ENCODE assay signal across 23 cellular contexts in the genomic region with DNA sequence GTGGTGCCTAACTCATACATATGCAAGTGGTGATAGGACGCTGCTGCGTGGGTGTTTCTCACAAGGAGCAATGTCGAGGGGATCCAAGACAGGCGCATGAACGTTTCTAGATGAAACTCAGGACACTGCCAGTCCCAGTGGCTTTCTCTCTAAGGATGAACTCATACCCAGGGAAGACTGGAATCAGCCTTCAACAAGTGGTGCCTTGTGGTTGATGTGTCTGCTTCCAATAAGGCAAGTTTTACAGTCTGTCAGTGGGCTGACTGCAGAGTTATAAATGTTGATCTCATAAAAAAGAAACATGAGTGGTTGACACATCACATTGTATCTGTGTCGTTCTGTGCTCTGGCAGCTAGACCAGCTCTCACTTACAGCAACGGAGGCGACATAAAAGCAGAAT.
"Had no signal": no experiment of that assay in that cellular context is flagged by ENCODE, and none has a peak within 500 bp of the region (broad histone marks: within the 10 kb centered on the region; RNA-seq: fewer than 3 reads in every experiment).

No MANE protein-coding gene starts in this region.

- H3K4me1 ChIP-seq: breast epithelium, esophagus squamous epithelium, lower lobe of right lung, vagina had no signal

- H3K27me3 ChIP-seq: breast epithelium, vagina had no signal

- H3K27ac ChIP-seq: breast epithelium, esophagus squamous epithelium, lower lobe of right lung, vagina had no signal

- H3K36me3 ChIP-seq: breast epithelium, esophagus squamous epithelium, lower lobe of right lung, vagina had no signal

- H3K4me3 ChIP-seq: breast epithelium, esophagus squamous epithelium, lower lobe of right lung, vagina had no signal

- H3K9me3 ChIP-seq: breast epithelium, esophagus squamous epithelium, lower lobe of right lung, vagina had no signal

- ATAC-seq: activated CD8-positive, alpha-beta memory T cell treated with anti-CD3 and anti-CD28 coated beads, Interleukin-2, amount 10 ng/mL, durations not matched to agents 7 days and 5 days; activated T-helper 17 cell treated with anti-CD3 and anti-CD28 coated beads, Interleukin-2, amount 50 U/mL, for 72 hours; left colon; lower lobe of right lung; natural killer cell treated with Interleukin-12 subunit alpha and Interleukin-12 subunit beta and Interleukin-15 and Interleukin-18, amount 100 ng/mL, for 72 hours; stimulated activated naive CD8-positive, alpha-beta T cell treated with anti-CD3 and anti-CD28 coated beads, Interleukin-15, amount 100 ng/mL, for 72 hours had no signal

- DNase-seq: activated B cell treated with CpG ODN at 0.5 μM for 24 hours; activated CD4-positive, alpha-beta memory T cell treated with anti-CD3 and anti-CD28 coated beads, Interleukin-2, amount 10 ng/mL, durations not matched to agents 7 days and 5 days; activated CD4-positive, alpha-beta T cell treated with anti-CD3 and anti-CD28 coated beads for 48 hours; activated CD8-positive, alpha-beta memory T cell treated with anti-CD3 and anti-CD28 coated beads, Interleukin-2, amount 10 ng/mL, durations not matched to agents 7 days and 5 days; activated naive CD4-positive, alpha-beta T cell treated with anti-CD3 and anti-CD28 coated beads, Interleukin-2, amount 10 ng/mL, durations not matched to agents 7 days and 5 days; activated T-cell treated with anti-CD3 and anti-CD28 coated beads, Interleukin-2, amount 50 U/mL, for 1 hour; aorta; effector CD8-positive, alpha-beta T cell; esophagus squamous epithelium; foreskin melanocyte; glutamatergic neuron; hippocampal formation; islet precursor cell; left colon; lower lobe of right lung; stimulated activated naive CD8-positive, alpha-beta T cell treated with anti-CD3 and anti-CD28 coated beads, Interleukin-15, amount 100 ng/mL, for 72 hours; T-helper 1 cell; T-helper 9 cell; trophoblast cell had no signal
